ENCODE assay signal across 26 cellular contexts in the genomic region with DNA sequence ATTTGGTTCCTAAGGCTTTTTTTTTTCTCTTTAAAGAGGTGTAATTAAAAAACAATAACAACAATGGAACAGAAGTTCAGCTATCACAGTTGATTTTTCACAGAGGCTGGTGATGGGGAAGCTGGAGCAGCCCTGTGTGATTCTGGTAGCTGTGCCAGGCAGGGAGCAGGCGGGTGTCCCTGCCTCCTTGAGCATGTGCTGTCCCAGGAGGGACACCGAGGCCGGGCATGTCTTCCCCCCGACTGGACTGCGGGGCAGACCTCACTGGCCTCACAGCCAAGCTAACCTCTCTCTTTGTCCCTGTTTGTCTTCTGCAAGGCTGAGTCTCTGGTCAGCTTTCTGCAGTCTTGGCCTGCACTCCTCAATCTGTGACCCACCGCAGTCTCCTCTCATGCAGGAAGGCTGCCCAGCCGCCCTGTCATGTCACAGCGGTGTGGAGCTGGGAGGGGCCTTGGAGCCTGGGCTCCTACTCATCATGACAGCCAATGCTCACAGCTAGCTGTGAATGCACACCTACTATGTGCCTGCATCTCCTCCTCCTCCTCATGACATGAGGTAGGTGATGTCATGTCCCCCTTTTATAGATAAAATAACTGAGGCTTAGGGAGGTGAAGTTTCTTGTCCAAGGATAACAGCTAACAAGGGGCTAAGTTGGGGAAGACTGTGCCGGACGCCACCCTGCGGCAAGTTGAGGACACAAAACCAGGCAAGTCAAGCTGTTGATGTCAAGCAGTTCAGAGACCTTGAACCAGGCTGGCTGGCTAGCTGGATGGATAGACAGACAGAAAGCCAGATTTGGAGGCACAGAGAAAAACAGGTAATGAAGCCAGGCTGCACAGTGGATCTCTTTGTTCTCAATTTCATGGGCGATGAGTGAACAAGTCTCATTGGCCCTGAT. TPM values are rescaled to one million over a fixed set of nuclear protein-coding genes. Genes with fewer than 3 reads are reported as not detected.
DNase-seq lines count a peak whose midpoint lies in the region; FAIRE-seq and TF ChIP-seq lines count a peak whose summit lies in the region.
"Had no signal": no experiment of that assay in that cellular context is flagged by ENCODE, and none has a peak within 500 bp of the region (broad histone marks: within the 10 kb centered on the region; RNA-seq: fewer than 3 reads in every experiment).

No MANE protein-coding gene starts in this region.

- no peaks in the 10 kb centered on the region for H3K4me1 ChIP-seq in CD4-positive, alpha-beta memory T cell (ENCODE audit: insufficient read depth, low read length)

- H3K4me1 Mint-ChIP-seq in CD4-positive, alpha-beta memory T cell = no peaks in the 10 kb centered on the region
- H3K4me1 Mint-ChIP-seq: stimulated activated effector memory CD8-positive, alpha-beta T cell treated with anti-CD3 and anti-CD28 coated beads, Interleukin-12 subunit alpha, Interleukin-12 subunit beta, amount 100 ng/mL, for 72 hours had no signal

- no peaks in the 10 kb centered on the region for H3K36me3 Mint-ChIP-seq in CD4-positive, alpha-beta memory T cell
- H3K36me3 Mint-ChIP-seq: stimulated activated effector memory CD8-positive, alpha-beta T cell treated with anti-CD3 and anti-CD28 coated beads, Interleukin-12 subunit alpha, Interleukin-12 subunit beta, amount 100 ng/mL, for 72 hours had no signal

- DNase-seq in G401 (ENCODE audit: low spot score) = peak; percentile 66
- peak; percentile 27 for DNase-seq in NCI-H446 treated with DMSO at 0.1 percent for 48 hours (lab: John Stamatoyannopoulos, UW)
- DNase-seq in cerebellum (ENCODE audit: low spot score) = peak; percentile 26
- DNase-seq in pons (ENCODE audit: low spot score) = peak; percentile 1
- DNase-seq in activated CD4-positive, CD25-positive, alpha-beta regulatory T cell treated with anti-CD3 and anti-CD28 coated beads, Interleukin-2, amount 50 U/mL, for 72 hours = no peak
- no peak for DNase-seq in activated CD4-positive, alpha-beta T cell treated with anti-CD3 and anti-CD28 coated beads for 4 hours
- DNase-seq in GM12892 (ENCODE audit: insufficient read length) = no peak
- DNase-seq in CD4-positive, alpha-beta memory T cell = no peak
- DNase-seq: activated CD8-positive, alpha-beta T cell treated with anti-CD3 and anti-CD28 coated beads for 36 hours; activated gamma-delta T cell treated with Interleukin-2 at 50 U/mL for 16 hours; dermis blood vessel endothelial cell; DMS 273 treated with DMSO at 0.1 percent for 48 hours; GDM1; midbrain; NCI-H1105 treated with DMSO at 0.1 percent for 48 hours; NCI-H510A treated with DMSO at 0.1 percent for 48 hours; stimulated activated CD4-positive, alpha-beta T cell treated with anti-CD3 and anti-CD28 coated beads, Interleukin-2, amount 100 ng/mL, for 24 hours had no signal

- POLR2A ChIA-PET in CD4-positive, alpha-beta memory T cell (lab: Charles Lee; ENCODE audit: partially characterized antibody) = no interaction called here

- H3K4me3 ChIP-seq in CD4-positive, alpha-beta memory T cell (ENCODE audit: low read length in 2 of 2) = no peak overlapping the region
- H3K4me3 ChIP-seq: GM12878, heart left ventricle, skin epidermis had no signal

- H3K9me3 ChIP-seq in CD4-positive, alpha-beta memory T cell (ENCODE audit: control insufficient read depth in 1 of 2, low read length in 2 of 2) = no peaks in the 10 kb centered on the region
- H3K9me3 ChIP-seq: heart left ventricle had no signal

- H3K4me3 Mint-ChIP-seq in CD4-positive, alpha-beta memory T cell = no peak overlapping the region
- H3K4me3 Mint-ChIP-seq: activated CD8-positive, alpha-beta T cell treated with anti-CD3 and anti-CD28 coated beads for 36 hours; stimulated activated effector memory CD8-positive, alpha-beta T cell treated with anti-CD3 and anti-CD28 coated beads, Interleukin-12 subunit alpha, Interleukin-12 subunit beta, amount 100 ng/mL, for 72 hours had no signal

- TF ChIP-seq POLR2A in GM12892 (IDR thresholded peaks at IDR 0.05; ENCODE audit: low read depth, low read length) = no peak

- no peaks in the 10 kb centered on the region for H3K27me3 ChIP-seq in CD4-positive, alpha-beta memory T cell (ENCODE audit: insufficient read depth, low read length)

- peaks cover 0 to 8% (median under 1%) of the 10 kb centered on the region in 8 donors for H3K9me3 Mint-ChIP-seq in CD4-positive, alpha-beta memory T cell
- H3K9me3 Mint-ChIP-seq: activated CD8-positive, alpha-beta T cell treated with anti-CD3 and anti-CD28 coated beads for 36 hours; nephron; stimulated activated effector memory CD8-positive, alpha-beta T cell treated with anti-CD3 and anti-CD28 coated beads, Interleukin-12 subunit alpha, Interleukin-12 subunit beta, amount 100 ng/mL, for 72 hours had no signal

- CTCF ChIA-PET in CD4-positive, alpha-beta memory T cell (lab: Charles Lee; ENCODE audit: partially characterized antibody) = no interaction called here

- H3K36me3 ChIP-seq in CD4-positive, alpha-beta memory T cell (ENCODE audit: insufficient read depth, low read length) = no peaks in the 10 kb centered on the region
- H3K36me3 ChIP-seq: heart left ventricle had no signal

- H3K27me3 Mint-ChIP-seq in CD4-positive, alpha-beta memory T cell = peaks cover 8 to 11% of the 10 kb centered on the region in 2 donors

- intact Hi-C loops in CD4-positive, alpha-beta memory T cell (cut with micrococcal nuclease) = no loop called here

- no peak overlapping the region for H3K27ac ChIP-seq in CD4-positive, alpha-beta memory T cell (ENCODE audit: low read depth, low read length)
- H3K27ac ChIP-seq: C4-2B, heart left ventricle, skin epidermis had no signal

- H3K27ac Mint-ChIP-seq in CD4-positive, alpha-beta memory T cell = no peak overlapping the region
- H3K27ac Mint-ChIP-seq: activated CD8-positive, alpha-beta T cell treated with anti-CD3 and anti-CD28 coated beads for 36 hours; stimulated activated effector memory CD8-positive, alpha-beta T cell treated with anti-CD3 and anti-CD28 coated beads, Interleukin-12 subunit alpha, Interleukin-12 subunit beta, amount 100 ng/mL, for 72 hours had no signal

- in situ Hi-C loops in G401 (cut with HindIII; ENCODE audit: low sequenced_read_pairs) = no loop called here

- FAIRE-seq in GM12892 (lab: Jason Lieb, UNC) = no peak
- FAIRE-seq: bronchial epithelial cell, GM12878, urothelium cell line had no signal

RNA-seq across cellular contexts. Expression of a gene that starts 10.2 kb away (rescaled TPM):
- total RNA-seq in G401 (2014; rRNA removed; shearing (Covaris generic)) = 0.51 and 2.4 TPM in 2 replicates
- total RNA-seq in cerebellum = not detected
- not detected for polyA plus RNA-seq in GM12892 (2012; ENCODE audit: missing spikeins)
- not detected for total RNA-seq in CD4-positive, alpha-beta memory T cell
- not detected for polyA plus RNA-seq in CD4-positive, alpha-beta memory T cell
- total RNA-seq: activated CD8-positive, alpha-beta T cell treated with anti-CD3 and anti-CD28 coated beads for 36 hours; bronchial epithelial cell; dermis blood vessel endothelial cell; GM12878; heart left ventricle; left lobe of liver had no signal
- polyA plus RNA-seq: heart left ventricle had no signal

Comparison
In these comparisons a context has a peak if more than half of its experiments do, and no peak if none do; other contexts are left out.
1. DNase-seq: peak in G401 (single experiment), NCI-H446 treated with DMSO at 0.1 percent for 48 hours (single experiment), cerebellum (single experiment) and pons (single experiment); none in activated CD4-positive, CD25-positive, alpha-beta regulatory T cell treated with anti-CD3 and anti-CD28 coated beads, Interleukin-2, amount 50 U/mL, for 72 hours (single experiment), activated CD4-positive, alpha-beta T cell treated with anti-CD3 and anti-CD28 coated beads for 4 hours (0 of 2), GM12892 (single experiment) and CD4-positive, alpha-beta memory T cell (0 of 5).